Comparison of ENCODE assay signal across 24 cellular contexts in the genomic region with DNA sequence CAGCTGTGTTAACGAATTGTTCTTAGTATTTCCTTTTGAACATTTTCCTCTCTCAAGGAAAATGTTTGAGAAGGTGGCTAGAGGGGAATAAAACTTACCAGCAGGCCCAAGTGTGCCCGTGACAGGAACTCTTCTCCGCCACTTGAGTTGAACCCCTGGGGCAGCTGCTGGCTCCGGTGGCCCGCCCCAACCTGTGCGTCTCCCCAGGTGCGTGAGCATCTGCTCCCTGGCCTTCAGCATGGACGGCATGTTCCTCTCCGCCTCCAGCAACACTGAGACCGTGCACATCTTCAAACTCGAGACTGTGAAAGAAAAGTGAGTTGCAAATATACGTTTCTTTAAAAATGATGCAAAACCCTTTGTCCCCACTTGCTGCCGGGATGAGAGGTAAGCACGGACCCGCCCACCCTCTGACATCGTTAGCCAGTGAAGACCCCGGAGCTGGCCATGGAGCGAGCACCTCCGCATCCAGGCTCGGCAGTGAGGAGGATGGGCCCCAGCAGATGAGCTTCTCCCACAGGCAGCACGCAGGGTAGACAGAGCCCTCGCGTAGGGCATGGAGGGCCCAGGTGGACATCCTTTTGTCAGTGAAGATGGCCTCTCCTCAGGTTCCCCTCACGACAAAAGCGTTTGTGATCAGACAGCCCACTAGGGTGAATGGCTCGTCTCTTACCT.
"Had no signal": no experiment of that assay in that cellular context is flagged by ENCODE, and none has a peak within 500 bp of the region (broad histone marks: within the 10 kb centered on the region; RNA-seq: fewer than 3 reads in every experiment).

No MANE protein-coding gene starts in this region.

- H3K4me3 ChIP-seq: adrenal gland, K562, Peyer's patch, SJSA1 had no signal

- DNase-seq: activated CD4-positive, alpha-beta T cell treated with anti-CD3 and anti-CD28 coated beads for 48 hours; activated CD4-positive, alpha-beta T cell treated with anti-CD3 and anti-CD28 coated beads, Interleukin-2, amount 50 U/mL, for 4 hours; activated CD4-positive, CD25-positive, alpha-beta regulatory T cell treated with anti-CD3 and anti-CD28 coated beads, Interleukin-2, amount 50 U/mL, for 72 hours; activated CD8-positive, alpha-beta memory T cell treated with anti-CD3 and anti-CD28 coated beads, Interleukin-2, amount 50 U/mL, for 48 hours; activated CD8-positive, alpha-beta T cell treated with anti-CD3 and anti-CD28 coated beads, Interleukin-2, amount 10 ng/mL, durations not matched to agents 7 days and 5 days; activated naive CD4-positive, alpha-beta T cell treated with anti-CD3 and anti-CD28 coated beads, Interleukin-2, amount 50 U/mL, for 16 hours; activated naive CD8-positive, alpha-beta T cell treated with anti-CD3 and anti-CD28 coated beads, Interleukin-2, amount 10 ng/mL, durations not matched to agents 7 days and 5 days; activated T-cell treated with anti-CD3 and anti-CD28 coated beads, Interleukin-2, amount 50 U/mL, for 1 hour; adrenal gland; anterior cingulate cortex; Karpas-422; MM.1S; NCI-H1105; NCI-H1436; NCI-H1694 treated with DMSO at 0.1 percent for 48 hours; NCI-H2029 treated with DMSO at 0.1 percent for 48 hours; NCI-H446; NCI-H524; SHP77 had no signal

- H3K9me3 ChIP-seq: adrenal gland, Peyer's patch, SJSA1 had no signal

- H3K27me3 ChIP-seq: adrenal gland, Peyer's patch, SJSA1 had no signal

- H3K27ac ChIP-seq: adrenal gland, Peyer's patch, RWPE1, SJSA1 had no signal

- H3K4me1 ChIP-seq: SJSA1 had no signal

- ATAC-seq: activated CD8-positive, alpha-beta T cell treated with anti-CD3 and anti-CD28 coated beads, Interleukin-2, amount 10 ng/mL, durations not matched to agents 7 days and 5 days; K562; WTC11 had no signal
